Comparison of ENCODE assay signal across 16 cellular contexts in genomic region chrX:105120460-105120859, GRCh38.
"Had no signal": no experiment of that assay in that cellular context is flagged by ENCODE, and none has a peak within 500 bp of the region (broad histone marks: within the 10 kb centered on the region; RNA-seq: fewer than 3 reads in every experiment).

No MANE protein-coding gene starts in this region.

- H3K4me1 Mint-ChIP-seq: activated CD4-positive, alpha-beta T cell treated with anti-CD3 and anti-CD28 coated beads, Interleukin-2, amount 10 ng/mL, durations not matched to agents 7 days and 5 days; activated naive CD4-positive, alpha-beta T cell treated with anti-CD3 and anti-CD28 coated beads, Interleukin-2, amount 10 ng/mL, durations not matched to agents 7 days and 5 days; naive B cell; stimulated activated memory B cell treated with anti-CD40 and anti-IgM and Interleukin-4, amounts not matched to agents 10 μg/mL and 1 μg/mL and 100 μg/mL, for 72 hours had no signal

- ATAC-seq: stimulated activated memory B cell treated with anti-CD40 and anti-IgM and Interleukin-4, amounts not matched to agents 10 μg/mL and 1 μg/mL and 100 μg/mL, for 72 hours had no signal

- H3K4me3 Mint-ChIP-seq: activated CD4-positive, alpha-beta T cell treated with anti-CD3 and anti-CD28 coated beads, Interleukin-2, amount 10 ng/mL, durations not matched to agents 7 days and 5 days; activated naive CD4-positive, alpha-beta T cell treated with anti-CD3 and anti-CD28 coated beads, Interleukin-2, amount 10 ng/mL, durations not matched to agents 7 days and 5 days; mesothelial cell of epicardium; naive B cell; stimulated activated memory B cell treated with anti-CD40 and anti-IgM and Interleukin-4, amounts not matched to agents 10 μg/mL and 1 μg/mL and 100 μg/mL, for 72 hours had no signal

- H3K36me3 Mint-ChIP-seq: activated naive CD4-positive, alpha-beta T cell treated with anti-CD3 and anti-CD28 coated beads, Interleukin-2, amount 10 ng/mL, durations not matched to agents 7 days and 5 days; mesothelial cell of epicardium; stimulated activated memory B cell treated with anti-CD40 and anti-IgM and Interleukin-4, amounts not matched to agents 10 μg/mL and 1 μg/mL and 100 μg/mL, for 72 hours had no signal

- H3K4me1 ChIP-seq: adrenal gland, tibial artery had no signal

- H3K27ac ChIP-seq: adrenal gland, coronary artery, tibial artery had no signal

- H3K27ac Mint-ChIP-seq: activated CD4-positive, alpha-beta T cell treated with anti-CD3 and anti-CD28 coated beads, Interleukin-2, amount 10 ng/mL, durations not matched to agents 7 days and 5 days; activated naive CD4-positive, alpha-beta T cell treated with anti-CD3 and anti-CD28 coated beads, Interleukin-2, amount 10 ng/mL, durations not matched to agents 7 days and 5 days; activated T-helper 2 cell treated with anti-CD3 and anti-CD28 coated beads, Interferon-gamma antibody, Interleukin-2, Interleukin-4, amounts not matched to agents 10 μg/mL and 5 μg/mL and 100 μg/mL, durations not matched to agents 14 hours and 24 hours and 36 hours; mesothelial cell of epicardium; naive B cell; stimulated activated memory B cell treated with anti-CD40 and anti-IgM and Interleukin-4, amounts not matched to agents 10 μg/mL and 1 μg/mL and 100 μg/mL, for 72 hours had no signal

- H3K27me3 Mint-ChIP-seq: activated CD4-positive, alpha-beta T cell treated with anti-CD3 and anti-CD28 coated beads, Interleukin-2, amount 10 ng/mL, durations not matched to agents 7 days and 5 days; activated naive CD4-positive, alpha-beta T cell treated with anti-CD3 and anti-CD28 coated beads, Interleukin-2, amount 10 ng/mL, durations not matched to agents 7 days and 5 days; naive B cell; stimulated activated memory B cell treated with anti-CD40 and anti-IgM and Interleukin-4, amounts not matched to agents 10 μg/mL and 1 μg/mL and 100 μg/mL, for 72 hours had no signal

- H3K27me3 ChIP-seq: tibial artery had no signal

- H3K9me3 Mint-ChIP-seq: activated CD4-positive, alpha-beta T cell treated with anti-CD3 and anti-CD28 coated beads, Interleukin-2, amount 10 ng/mL, durations not matched to agents 7 days and 5 days; activated naive CD4-positive, alpha-beta T cell treated with anti-CD3 and anti-CD28 coated beads, Interleukin-2, amount 10 ng/mL, durations not matched to agents 7 days and 5 days; activated T-helper 2 cell treated with anti-CD3 and anti-CD28 coated beads, Interferon-gamma antibody, Interleukin-2, Interleukin-4, amounts not matched to agents 10 μg/mL and 5 μg/mL and 100 μg/mL, durations not matched to agents 14 hours and 24 hours and 36 hours; stimulated activated memory B cell treated with anti-CD40 and anti-IgM and Interleukin-4, amounts not matched to agents 10 μg/mL and 1 μg/mL and 100 μg/mL, for 72 hours had no signal

- H3K9me3 ChIP-seq: adrenal gland, tibial artery had no signal

- DNase-seq: activated CD4-positive, alpha-beta T cell treated with anti-CD3 and anti-CD28 coated beads, Interleukin-2, amount 10 ng/mL, durations not matched to agents 7 days and 5 days; activated CD4-positive, CD25-positive, alpha-beta regulatory T cell; activated CD8-positive, alpha-beta memory T cell treated with anti-CD3 and anti-CD28 coated beads for 24 hours; activated naive CD4-positive, alpha-beta T cell treated with anti-CD3 and anti-CD28 coated beads, Interleukin-2, amount 10 ng/mL, durations not matched to agents 7 days and 5 days; adrenal gland; central memory CD4-positive, alpha-beta T cell; effector CD4-positive, alpha-beta T cell; hippocampal formation; kidney glomerular epithelial cell; naive B cell; posterior cingulate gyrus; tibial artery had no signal
